14 cellular contexts compared by ENCODE assay signal in the genomic region with DNA sequence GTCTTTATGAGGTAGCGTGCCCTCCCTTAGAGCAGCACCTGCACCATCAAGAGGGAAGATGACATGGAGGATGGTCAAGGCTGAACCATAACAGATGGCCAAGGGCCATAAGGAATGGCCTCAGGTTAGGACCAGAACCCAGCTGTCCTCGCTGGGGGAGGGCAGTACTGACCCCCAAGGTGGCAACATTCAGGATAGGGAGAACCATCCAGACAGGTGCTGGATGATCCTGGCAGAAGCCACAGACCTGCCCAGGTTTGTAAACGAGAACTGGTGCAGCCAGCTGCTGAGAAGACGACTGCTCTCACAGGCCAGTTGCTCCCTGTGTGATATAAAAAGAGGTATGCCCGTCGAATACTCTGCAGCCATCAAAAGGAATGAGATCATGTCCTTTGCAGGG.
A peak's percentile ranks its signal among the peaks of the same experiment; 100 is the strongest.
DNase-seq lines count a peak whose midpoint lies in the region; ATAC-seq and TF ChIP-seq lines count a peak whose summit lies in the region.
"Had no signal": no experiment of that assay in that cellular context is flagged by ENCODE, and none has a peak within 500 bp of the region (broad histone marks: within the 10 kb centered on the region; RNA-seq: fewer than 3 reads in every experiment).

No MANE protein-coding gene starts in this region.

- DNase-seq in activated CD8-positive, alpha-beta memory T cell treated with anti-CD3 and anti-CD28 coated beads, Interleukin-2, amount 10 ng/mL, durations not matched to agents 7 days and 5 days: peak; percentile 7
- DNase-seq in activated CD8-positive, alpha-beta memory T cell treated with anti-CD3 and anti-CD28 coated beads, Interleukin-2, amount 50 U/mL, for 48 hours: no peak
- DNase-seq in esophagus muscularis mucosa (ENCODE audit: extremely low spot score) (peak; percentile 64), trophoblast cell (no peak), HAP-1 (ENCODE audit: low spot score in 2 of 2) (no peak), PC-9 (no peak), HPDE6-E6E7 (ENCODE audit: extremely low spot score) (no peak)
- DNase-seq: 8988T; AML-193; Caco-2; CD8-positive, alpha-beta memory T cell; GF-D8 had no signal

- intact Hi-C loops in esophagus muscularis mucosa (cut with DNase I) (no loop called here), PC-9 (cut with micrococcal nuclease; ENCODE audit: unreplicated experiment) (no loop called here)

- H3K79me2 ChIP-seq in trophoblast cell (ENCODE audit: control insufficient read depth, insufficient read depth, low read length, poor library complexity) (no peaks in the 10 kb centered on the region), PC-9 (ENCODE audit: low read depth) (no peaks in the 10 kb centered on the region)

- H3K4me1 Mint-ChIP-seq in activated CD8-positive, alpha-beta memory T cell treated with anti-CD3 and anti-CD28 coated beads, Interleukin-2, amount 10 ng/mL, durations not matched to agents 7 days and 5 days: no peaks in the 10 kb centered on the region
- H3K4me1 Mint-ChIP-seq: CD8-positive, alpha-beta memory T cell had no signal

- no peaks in the 10 kb centered on the region for H4K20me1 ChIP-seq in PC-9 (ENCODE audit: insufficient read depth)
- H4K20me1 ChIP-seq: BLaER1 had no signal

- in situ Hi-C loops in HAP-1 (cut with MboI; ENCODE audit: low sequenced_read_pairs): no loop called here

- TF ChIP-seq CTCF in esophagus muscularis mucosa (IDR thresholded peaks at IDR 0.05) (no peak), PC-9 (conservative IDR thresholded peaks at IDR 0.05) (no peak)

- H3K14ac ChIP-seq in trophoblast cell (ENCODE audit: low read length): no peak overlapping the region

- no peak overlapping the region for H4K12ac ChIP-seq in trophoblast cell (ENCODE audit: low read depth, low read length)

- no peaks in the 10 kb centered on the region for H3K27me3 Mint-ChIP-seq in activated CD8-positive, alpha-beta memory T cell treated with anti-CD3 and anti-CD28 coated beads, Interleukin-2, amount 10 ng/mL, durations not matched to agents 7 days and 5 days

- H3K4me3 ChIP-seq in esophagus muscularis mucosa (no peak overlapping the region), trophoblast cell (ENCODE audit: low read depth, low read length) (peak overlapping the region; percentile 19), HAP-1 (no peak overlapping the region), PC-9 (no peak overlapping the region)
- H3K4me3 ChIP-seq: BLaER1 had no signal

- H2BK5ac ChIP-seq in trophoblast cell (ENCODE audit: low read depth, low read length, poor library complexity): no peak overlapping the region

- H3F3A ChIP-seq in PC-9 (ENCODE audit: insufficient read depth, low read depth): no peaks in the 10 kb centered on the region

- H3K27me3 ChIP-seq in esophagus muscularis mucosa (peaks cover 0 to 40% (median 0%) of the 10 kb centered on the region in 4 donors), trophoblast cell (ENCODE audit: insufficient read depth, low read length) (no peaks in the 10 kb centered on the region), HAP-1 (ENCODE audit: low read depth) (no peaks in the 10 kb centered on the region), PC-9 (ENCODE audit: insufficient read depth, low read depth) (no peaks in the 10 kb centered on the region)
- H3K27me3 ChIP-seq: BLaER1 had no signal

- no peak overlapping the region for H2AK5ac ChIP-seq in trophoblast cell (ENCODE audit: low read length)

- no peaks in the 10 kb centered on the region for H3K9me3 Mint-ChIP-seq in activated CD8-positive, alpha-beta memory T cell treated with anti-CD3 and anti-CD28 coated beads, Interleukin-2, amount 10 ng/mL, durations not matched to agents 7 days and 5 days (ENCODE audit: low read depth)

- no peak overlapping the region for H3K18ac ChIP-seq in trophoblast cell (ENCODE audit: low read length)

- WGBS in esophagus muscularis mucosa: 79% methylated on average over 6 of the region's 6 CpGs
- no CpG with 5 or more reads among the region's 6 CpGs for WGBS in trophoblast cell (ENCODE audit: extremely low coverage, insufficient coverage, insufficient read length)

- TF ChIP-seq POLR2A in esophagus muscularis mucosa (IDR thresholded peaks at IDR 0.05; ENCODE audit: low read depth): no peak

- H3K36me3 Mint-ChIP-seq in activated CD8-positive, alpha-beta memory T cell treated with anti-CD3 and anti-CD28 coated beads, Interleukin-2, amount 10 ng/mL, durations not matched to agents 7 days and 5 days: no peaks in the 10 kb centered on the region
- H3K36me3 Mint-ChIP-seq: CD8-positive, alpha-beta memory T cell had no signal

- H3K4me3 Mint-ChIP-seq in activated CD8-positive, alpha-beta memory T cell treated with anti-CD3 and anti-CD28 coated beads, Interleukin-2, amount 10 ng/mL, durations not matched to agents 7 days and 5 days: no peak overlapping the region
- H3K4me3 Mint-ChIP-seq: CD8-positive, alpha-beta memory T cell had no signal

- H2BK12ac ChIP-seq in trophoblast cell (ENCODE audit: low read length): no peak overlapping the region

- no TSS peak for BruUV-seq in PC-9 (replicated peaks; lab: Mats Ljungman, UMichigan)

- no peak for TF ChIP-seq EP300 in esophagus muscularis mucosa (IDR thresholded peaks at IDR 0.05)

- CTCF ChIA-PET in activated CD8-positive, alpha-beta memory T cell treated with anti-CD3 and anti-CD28 coated beads, Interleukin-2, amount 10 ng/mL, durations not matched to agents 7 days and 5 days (lab: Charles Lee): no interaction called here
- CTCF ChIA-PET in PC-9 (lab: Charles Lee): no interaction called here

- H3K9ac ChIP-seq in trophoblast cell (ENCODE audit: low read length): no peak overlapping the region
- H3K9ac ChIP-seq: BLaER1 had no signal

- H3K4me1 ChIP-seq in esophagus muscularis mucosa (no peaks in the 10 kb centered on the region), trophoblast cell (ENCODE audit: control insufficient read depth in 1 of 2, insufficient read depth in 2 of 2, low read length in 2 of 2) (peaks cover 0 to 3% of the 10 kb centered on the region in 2 experiments), HAP-1 (no peaks in the 10 kb centered on the region), PC-9 (replicated peaks; ENCODE audit: insufficient read depth) (no peaks in the 10 kb centered on the region)
- H3K4me1 ChIP-seq: Caco-2 had no signal

- H3K9me3 ChIP-seq in esophagus muscularis mucosa (no peaks in the 10 kb centered on the region), trophoblast cell (ENCODE audit: insufficient read depth, low read depth, low read length) (peaks cover 12% of the 10 kb centered on the region), HAP-1 (no peaks in the 10 kb centered on the region; the same call in 1 of the 2 replicates), PC-9 (ENCODE audit: insufficient read depth, low read depth) (no peaks in the 10 kb centered on the region)
- H3K9me3 ChIP-seq: BLaER1, Caco-2 had no signal

- H3K27ac ChIP-seq in esophagus muscularis mucosa (replicated peaks in 1 of 4) (no peak overlapping the region), trophoblast cell (ENCODE audit: low read depth, low read length) (no peak overlapping the region), PC-9 (no peak overlapping the region)
- H3K27ac ChIP-seq: BLaER1, HL-60 had no signal

- H4K8ac ChIP-seq in trophoblast cell (ENCODE audit: low read depth, low read length): no peak overlapping the region

- H3K23ac ChIP-seq in trophoblast cell (ENCODE audit: low read length): no peak overlapping the region

- no peak overlapping the region for H3K4ac ChIP-seq in trophoblast cell (ENCODE audit: low read depth, low read length)

- H2BK120ac ChIP-seq in trophoblast cell (ENCODE audit: insufficient read depth, low read length, poor library complexity): no peak overlapping the region

- ATAC-seq in activated CD8-positive, alpha-beta memory T cell treated with anti-CD3 and anti-CD28 coated beads, Interleukin-2, amount 10 ng/mL, durations not matched to agents 7 days and 5 days: no peak

- POLR2A ChIA-PET in PC-9 (lab: Charles Lee; ENCODE audit: unreplicated experiment): no interaction called here

- H4K91ac ChIP-seq in trophoblast cell (ENCODE audit: low read depth, low read length): no peak overlapping the region

- H3K9me2 ChIP-seq in PC-9 (ENCODE audit: insufficient read depth): no peaks in the 10 kb centered on the region

- H2AFZ ChIP-seq in trophoblast cell (ENCODE audit: insufficient read depth, low read length, poor library complexity) (no peak overlapping the region), PC-9 (no peak overlapping the region)

- H3K27ac Mint-ChIP-seq in activated CD8-positive, alpha-beta memory T cell treated with anti-CD3 and anti-CD28 coated beads, Interleukin-2, amount 10 ng/mL, durations not matched to agents 7 days and 5 days: no peak overlapping the region
- H3K27ac Mint-ChIP-seq: CD8-positive, alpha-beta memory T cell had no signal

- H3K79me1 ChIP-seq in trophoblast cell (ENCODE audit: low read length): no peaks in the 10 kb centered on the region

- H3K4me2 ChIP-seq in trophoblast cell (ENCODE audit: low read length): no peak overlapping the region
- H3K4me2 ChIP-seq in PC-9: no peak overlapping the region
- H3K4me2 ChIP-seq: BLaER1 had no signal

- H3K36me3 ChIP-seq in esophagus muscularis mucosa: no peaks in the 10 kb centered on the region
- H3K36me3 ChIP-seq in trophoblast cell (ENCODE audit: control insufficient read depth in 1 of 2, insufficient read depth in 2 of 2, low read length in 2 of 2): no peaks in the 10 kb centered on the region
- H3K36me3 ChIP-seq in HAP-1 (replicated peaks): no peaks in the 10 kb centered on the region
- no peaks in the 10 kb centered on the region for H3K36me3 ChIP-seq in PC-9 (ENCODE audit: low read depth)
- H3K36me3 ChIP-seq: BLaER1 had no signal

Comparison
In these comparisons a context has a peak if more than half of its experiments do, and no peak if none do; other contexts are left out.
1. DNase-seq: peak in activated CD8-positive, alpha-beta memory T cell treated with anti-CD3 and anti-CD28 coated beads, Interleukin-2, amount 10 ng/mL, durations not matched to agents 7 days and 5 days (single experiment) and esophagus muscularis mucosa (single experiment); none in activated CD8-positive, alpha-beta memory T cell treated with anti-CD3 and anti-CD28 coated beads, Interleukin-2, amount 50 U/mL, for 48 hours (single experiment), trophoblast cell (0 of 2), HAP-1 (0 of 2), PC-9 (0 of 2) and HPDE6-E6E7 (single experiment).